26 cellular contexts compared by ENCODE assay signal in the genomic region with DNA sequence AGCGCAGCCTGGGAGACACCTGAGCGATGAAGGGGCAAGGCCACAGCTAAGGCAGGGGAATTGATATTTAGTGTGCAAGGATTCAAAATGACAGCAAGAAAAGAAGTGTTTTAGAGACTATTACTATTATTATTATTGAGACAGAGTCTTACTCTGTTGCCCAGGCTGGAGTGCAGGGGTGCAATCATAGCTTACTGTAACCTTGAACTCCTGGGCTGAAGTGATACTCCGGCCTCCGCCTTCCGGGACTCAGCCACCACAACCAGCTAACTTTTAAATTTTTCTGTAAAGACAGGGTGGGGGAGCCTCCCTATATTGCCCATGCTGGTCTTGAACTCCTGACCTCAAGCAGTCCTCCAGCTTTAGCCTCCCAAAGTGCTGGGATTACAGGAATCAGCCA.
"Had no signal": no experiment of that assay in that cellular context is flagged by ENCODE, and none has a peak within 500 bp of the region (broad histone marks: within the 10 kb centered on the region; RNA-seq: fewer than 3 reads in every experiment).

No MANE protein-coding gene starts in this region.

- H3K9ac ChIP-seq: KMS-11 had no signal

- H3K4me2 ChIP-seq: KMS-11 had no signal

- H3K36me3 ChIP-seq: MG63 had no signal

- H3K27ac Mint-ChIP-seq: activated CD4-positive, alpha-beta memory T cell treated with anti-CD3 and anti-CD28 coated beads for 36 hours; activated CD4-positive, alpha-beta T cell treated with anti-CD3 and anti-CD28 coated beads, Interleukin-2, amount 10 ng/mL, durations not matched to agents 7 days and 5 days; activated naive CD4-positive, alpha-beta T cell treated with anti-CD3 and anti-CD28 coated beads, Interleukin-2, amount 10 ng/mL, durations not matched to agents 7 days and 5 days; activated naive CD8-positive, alpha-beta T cell treated with anti-CD3 and anti-CD28 coated beads for 36 hours; activated T-cell treated with anti-CD3 and anti-CD28 coated beads, Interleukin-2, amount 50 U/mL, for 72 hours; activated T-helper 2 cell treated with anti-CD3 and anti-CD28 coated beads, Interferon-gamma antibody, Interleukin-2, Interleukin-4, amounts not matched to agents 10 μg/mL and 5 μg/mL and 100 μg/mL, durations not matched to agents 14 hours and 24 hours and 36 hours had no signal

- H3K9me3 ChIP-seq: MG63 had no signal

- H3K36me3 Mint-ChIP-seq: activated CD4-positive, alpha-beta memory T cell treated with anti-CD3 and anti-CD28 coated beads for 36 hours; activated naive CD4-positive, alpha-beta T cell treated with anti-CD3 and anti-CD28 coated beads, Interleukin-2, amount 10 ng/mL, durations not matched to agents 7 days and 5 days had no signal

- ATAC-seq: activated T-cell treated with anti-CD3 and anti-CD28 coated beads, Interleukin-2, amount 50 U/mL, for 72 hours had no signal

- H3K9me3 Mint-ChIP-seq: activated CD4-positive, alpha-beta memory T cell treated with anti-CD3 and anti-CD28 coated beads for 36 hours; activated CD4-positive, alpha-beta T cell treated with anti-CD3 and anti-CD28 coated beads, Interleukin-2, amount 10 ng/mL, durations not matched to agents 7 days and 5 days; activated naive CD4-positive, alpha-beta T cell treated with anti-CD3 and anti-CD28 coated beads, Interleukin-2, amount 10 ng/mL, durations not matched to agents 7 days and 5 days; activated naive CD8-positive, alpha-beta T cell treated with anti-CD3 and anti-CD28 coated beads for 36 hours; activated T-cell treated with anti-CD3 and anti-CD28 coated beads, Interleukin-2, amount 50 U/mL, for 72 hours; activated T-helper 2 cell treated with anti-CD3 and anti-CD28 coated beads, Interferon-gamma antibody, Interleukin-2, Interleukin-4, amounts not matched to agents 10 μg/mL and 5 μg/mL and 100 μg/mL, durations not matched to agents 14 hours and 24 hours and 36 hours had no signal

- H3K27ac ChIP-seq: brain microvascular endothelial cell, KMS-11 had no signal

- H3K27me3 Mint-ChIP-seq: activated CD4-positive, alpha-beta T cell treated with anti-CD3 and anti-CD28 coated beads, Interleukin-2, amount 10 ng/mL, durations not matched to agents 7 days and 5 days; activated naive CD8-positive, alpha-beta T cell treated with anti-CD3 and anti-CD28 coated beads for 36 hours had no signal

- H3K4me3 ChIP-seq: MG63 had no signal

- H3K27me3 ChIP-seq: brain microvascular endothelial cell, MG63 had no signal

- DNase-seq: activated CD4-positive, alpha-beta memory T cell treated with anti-CD3 and anti-CD28 coated beads for 36 hours; activated CD4-positive, alpha-beta T cell treated with anti-CD3 and anti-CD28 coated beads, Interleukin-2, amount 10 ng/mL, durations not matched to agents 7 days and 5 days; activated CD4-positive, CD25-positive, alpha-beta regulatory T cell; activated CD8-positive, alpha-beta memory T cell treated with anti-CD3 and anti-CD28 coated beads for 24 hours; activated gamma-delta T cell treated with Interleukin-2 at 50 U/mL for 16 hours; activated naive CD4-positive, alpha-beta T cell treated with anti-CD3 and anti-CD28 coated beads, Interleukin-2, amount 10 ng/mL, durations not matched to agents 7 days and 5 days; activated naive CD8-positive, alpha-beta T cell treated with anti-CD3 and anti-CD28 coated beads for 36 hours; activated T-cell treated with anti-CD3 and anti-CD28 coated beads, Interleukin-2, amount 50 U/mL, for 72 hours; brain microvascular endothelial cell; cerebellar nuclear complex; MG63; MV-4-11; NCI-H1092 treated with DMSO at 0.1 percent for 48 hours; NCI-H1417 treated with DMSO at 0.1 percent for 48 hours; NCI-H1694; NCI-H2029; NCI-H2107; NCI-H345; NCI-H510A; NCI-H526 treated with DMSO at 0.1 percent for 48 hours; NCI-H82; SHP77 treated with DMSO at 0.1 percent for 48 hours; T-helper 2 cell; T1000 had no signal

- H3K4me3 Mint-ChIP-seq: activated CD4-positive, alpha-beta memory T cell treated with anti-CD3 and anti-CD28 coated beads for 36 hours; activated CD4-positive, alpha-beta T cell treated with anti-CD3 and anti-CD28 coated beads, Interleukin-2, amount 10 ng/mL, durations not matched to agents 7 days and 5 days; activated naive CD4-positive, alpha-beta T cell treated with anti-CD3 and anti-CD28 coated beads, Interleukin-2, amount 10 ng/mL, durations not matched to agents 7 days and 5 days; activated naive CD8-positive, alpha-beta T cell treated with anti-CD3 and anti-CD28 coated beads for 36 hours; activated T-cell treated with anti-CD3 and anti-CD28 coated beads, Interleukin-2, amount 50 U/mL, for 72 hours had no signal
